Comparison of ENCODE assay signal across 17 cellular contexts in genomic region chr2:149027602-149028250, GRCh38. TPM values are rescaled to one million over a fixed set of nuclear protein-coding genes. Genes with fewer than 3 reads are reported as not detected.
A peak's percentile ranks its signal among the peaks of the same experiment; 100 is the strongest.
DNase-seq lines count a peak whose midpoint lies in the region; ATAC-seq, FAIRE-seq and TF ChIP-seq lines count a peak whose summit lies in the region.
"Had no signal": no experiment of that assay in that cellular context is flagged by ENCODE, and none has a peak within 500 bp of the region (broad histone marks: within the 10 kb centered on the region; RNA-seq: fewer than 3 reads in every experiment).

No MANE protein-coding gene starts in this region.

- POLR2A ChIA-PET in HepG2 (lab: Yijun Ruan, JAX): no interaction called here

- DNase-seq in HT1080 (ENCODE audit: low read depth) (peak; percentile 8), HepG2 (ENCODE audit: low spot score) (no peak), KG1 (lab: John Stamatoyannopoulos, UW) (no peak), NCI-H1105 treated with DMSO at 0.1 percent for 48 hours (lab: John Stamatoyannopoulos, UW) (no peak), NOMO-1 treated with DMSO at 0.1 percent for 48 hours (lab: John Stamatoyannopoulos, UW; ENCODE audit: unreplicated experiment) (no peak)
- no peak for DNase-seq in activated CD8-positive, alpha-beta memory T cell treated with anti-CD3 and anti-CD28 coated beads, Interleukin-2, amount 50 U/mL, for 48 hours
- DNase-seq: effector CD8-positive, alpha-beta T cell; HFFc6; NCI-H1436; NCI-H2227 treated with DMSO at 0.1 percent for 48 hours; pancreas; SHP77; stimulated activated naive CD4-positive, alpha-beta T cell; T-helper 1 cell; tibial artery had no signal

- peak overlapping the region; percentile 40; the same call in 1 of the 2 replicates for H3K27ac ChIP-seq in DOHH2 (ENCODE audit: low read depth, low read length)
- H3K27ac ChIP-seq in HepG2 (ENCODE audit: extremely low read length, insufficient read depth, low read length): no peak overlapping the region
- H3K27ac ChIP-seq: pancreas, tibial artery had no signal

- H3K9me3 ChIP-seq in DOHH2 (ENCODE audit: control insufficient read depth, insufficient read depth, low read length): no peaks in the 10 kb centered on the region
- no peaks in the 10 kb centered on the region for H3K9me3 ChIP-seq in HepG2 (ENCODE audit: low read length)
- H3K9me3 ChIP-seq: pancreas, tibial artery had no signal

- in situ Hi-C loops in HepG2 (cut with HindIII; ENCODE audit: extremely low pct_ligation_motif_present, low pct_unique_long_range_greater_than_20kb): no loop called here

- H3K4me3 Mint-ChIP-seq in brain: no peak overlapping the region
- H3K4me3 Mint-ChIP-seq: HFFc6 had no signal

- H3K27me3 ChIP-seq in DOHH2 (ENCODE audit: control insufficient read depth, low read length): no peaks in the 10 kb centered on the region
- H3K27me3 ChIP-seq in HepG2 (ENCODE audit: control insufficient read depth in 1 of 2, insufficient read depth in 2 of 2, low read length in 2 of 2): peaks cover 0 to 13% of the 10 kb centered on the region in 2 experiments; a peak in 3 of 5 replicates
- H3K27me3 ChIP-seq: pancreas had no signal

- no peak overlapping the region for H3K9ac ChIP-seq in HepG2 (ENCODE audit: insufficient read depth, low read depth, low read length)

- CTCF ChIA-PET in HepG2 (lab: Yijun Ruan, JAX; ENCODE audit: low intra/inter-chr PET ratio, low total read pairs): no interaction called here

- no peak overlapping the region for H2AFZ ChIP-seq in HepG2 (ENCODE audit: low read length)

- H3F3A ChIP-seq in DOHH2 (ENCODE audit: control insufficient read depth, insufficient read depth): peaks cover 7% of the 10 kb centered on the region; the same call in 1 of the 2 replicates

- peaks cover 94% of the 10 kb centered on the region for H3K4me1 ChIP-seq in DOHH2 (ENCODE audit: control insufficient read depth, low read length)
- H3K4me1 ChIP-seq in HepG2 (ENCODE audit: insufficient read depth, low read length): no peaks in the 10 kb centered on the region
- H3K4me1 ChIP-seq: pancreas had no signal

- no peaks in the 10 kb centered on the region for H3K79me2 ChIP-seq in DOHH2 (ENCODE audit: control insufficient read depth, low read length)
- no peaks in the 10 kb centered on the region for H3K79me2 ChIP-seq in HepG2 (ENCODE audit: insufficient read depth, low read length)

- peak overlapping the region; percentile 42 for H3K4me3 ChIP-seq in DOHH2 (ENCODE audit: low read length)
- H3K4me3 ChIP-seq in HepG2 (replicated peaks in 1 of 3; ENCODE audit: insufficient read depth in 1 of 3, low read depth in 2 of 3, low read length in 3 of 3): no peak overlapping the region
- H3K4me3 ChIP-seq: pancreas, tibial artery had no signal

- no peaks in the 10 kb centered on the region for H3K27me3 Mint-ChIP-seq in brain

- H4K20me1 ChIP-seq in DOHH2 (ENCODE audit: control insufficient read depth, insufficient read depth, low read depth, low read length): no peaks in the 10 kb centered on the region
- no peaks in the 10 kb centered on the region for H4K20me1 ChIP-seq in HepG2 (ENCODE audit: insufficient read depth, low read length)

- no peak for TF ChIP-seq RAD21 in HepG2 (CRISPR knock-in tag; IDR thresholded peaks at IDR 0.05)

- no peak for TF ChIP-seq EP300 in HepG2 (IDR thresholded peaks at IDR 0.05; ENCODE audit: low read depth in 2 of 2, low read length in 2 of 2)
- TF ChIP-seq EP300 in HepG2 (CRISPR knock-in tag; IDR thresholded peaks at IDR 0.05; ENCODE audit: borderline replicate concordance): no peak

- no peak for TF ChIP-seq CTCF in DOHH2 (IDR thresholded peaks at IDR 0.05; ENCODE audit: low read depth, low read length, poor library complexity, severe bottlenecking)
- no peak for TF ChIP-seq CTCF in brain (conservative IDR thresholded peaks at IDR 0.05)
- TF ChIP-seq CTCF in HepG2 (CRISPR knock-in tag; IDR thresholded peaks at IDR 0.05): no peak

- intact Hi-C loops in HepG2 (cut with micrococcal nuclease; ENCODE audit: unreplicated experiment): no loop called here

- no TSS peak for BruUV-seq in HepG2 (replicated peaks; lab: Mats Ljungman, UMichigan)

- H3K9me2 ChIP-seq in DOHH2 (replicated peaks; ENCODE audit: control insufficient read depth, low read length): no peaks in the 10 kb centered on the region

- H3K36me3 ChIP-seq in DOHH2 (ENCODE audit: control insufficient read depth, low read length) (no peaks in the 10 kb centered on the region; the same call in 1 of the 2 replicates), HepG2 (replicated peaks in 1 of 2; ENCODE audit: control insufficient read depth in 1 of 2, insufficient read depth in 2 of 2, low read length in 2 of 2) (no peaks in the 10 kb centered on the region)
- H3K36me3 ChIP-seq: pancreas, tibial artery had no signal

- WGBS in HepG2 (ENCODE audit: low lambda C conversion rate): 42% methylated on average over 7 of the region's 7 CpGs

- no peaks in the 10 kb centered on the region for H3K9me3 Mint-ChIP-seq in brain
- H3K9me3 Mint-ChIP-seq: HFFc6 had no signal

- H3K27ac Mint-ChIP-seq in brain: peak overlapping the region in 3 of 5 experiments; percentile 43 to 76 (median 56)
- H3K27ac Mint-ChIP-seq: HFFc6 had no signal

- H3K4me1 Mint-ChIP-seq in brain: peaks cover 44% of the 10 kb centered on the region

- no peak for TF ChIP-seq POLR2A in HepG2 (IDR thresholded peaks at IDR 0.05; ENCODE audit: insufficient read depth in 1 of 2, low read depth in 2 of 2, low read length in 2 of 2)

- ATAC-seq in HepG2: peak; percentile 50; the same call in 1 of the 3 replicates
- ATAC-seq: pancreas had no signal

- peaks cover 11% of the 10 kb centered on the region for H3K36me3 Mint-ChIP-seq in brain

- FAIRE-seq in HepG2 (lab: Jason Lieb, UNC): no peak
- FAIRE-seq: pancreas had no signal

- H3K4me2 ChIP-seq in DOHH2 (ENCODE audit: low read length): peak overlapping the region; percentile 62
- no peak overlapping the region for H3K4me2 ChIP-seq in HepG2 (ENCODE audit: low read depth, low read length)

TF ChIP-seq in HepG2, 621 proteins besides CTCF, POLR2A, EP300 and RAD21:
- TF ChIP-seq REXO4 (CRISPR knock-in tag; IDR thresholded peaks at IDR 0.05; ENCODE audit: borderline replicate concordance) (no peak), FOSL2 (CRISPR knock-in tag; IDR thresholded peaks at IDR 0.05) (0 out of 2 replicates have a peak, but pooled peaks have one; percentile 25)

RNA-seq across cellular contexts. Expression of gene LYPD6B, which starts 10.8 kb away (rescaled TPM):
- total RNA-seq in HT1080 (2014; rRNA removed; shearing (Covaris generic)): 3.1 and 5.4 TPM in 2 replicates
- 4.7 and 5.3 TPM in 2 replicates for polyA plus RNA-seq in HT1080 (2015; cell fraction: cytosol; rRNA removed)
- 2.9 and 3.5 TPM in 2 replicates for polyA plus RNA-seq in HT1080 (2015; cell fraction: nucleus; rRNA removed)
- 0.22 TPM for polyA plus RNA-seq in brain (ENCODE audit: insufficient read depth, low read depth, low replicate concordance)
- not detected in 2 replicates for total RNA-seq in HepG2 (2016; rRNA removed; fragmentation: Illumina TruSeq; extraction: Trizol)
- not detected in 2 replicates for total RNA-seq in HepG2 (2016; cell fraction: cytosol; rRNA removed; fragmentation: Illumina TruSeq; extraction: Trizol; ENCODE audit: low read depth)
- total RNA-seq in HepG2 (2016; cell fraction: insoluble cytoplasmic fraction; rRNA removed; fragmentation: Illumina TruSeq; extraction: Trizol): not detected in 2 replicates
- not detected in 2 replicates for total RNA-seq in HepG2 (2016; cell fraction: membrane; rRNA removed; fragmentation: Illumina TruSeq; extraction: Trizol)
- not detected in 2 replicates for total RNA-seq in HepG2 (2016; cell fraction: nucleus; rRNA removed; fragmentation: Illumina TruSeq; extraction: Trizol)
- polyA plus RNA-seq in HepG2 (2011; rRNA removed): not detected in 2 replicates
- not detected in 2 replicates for polyA plus RNA-seq in HepG2 (2011; cell fraction: cytosol; rRNA removed)
- not detected in 2 replicates for polyA plus RNA-seq in HepG2 (2011; cell fraction: nucleus; rRNA removed)
- not detected in 2 replicates for polyA plus RNA-seq in HepG2 (2012)
- not detected in 2 replicates for polyA plus RNA-seq in HepG2 (2016; cell fraction: cytosol; fragmentation: Illumina TruSeq; extraction: Trizol; ENCODE audit: low read depth)
- polyA plus RNA-seq in HepG2 (2016; cell fraction: insoluble cytoplasmic fraction; fragmentation: Illumina TruSeq; extraction: Trizol; ENCODE audit: low read depth): not detected in 2 replicates
- not detected in 2 replicates for polyA plus RNA-seq in HepG2 (2016; cell fraction: membrane; fragmentation: Illumina TruSeq; extraction: Trizol; ENCODE audit: low read depth)
- polyA plus RNA-seq in HepG2 (2016; cell fraction: nucleus; fragmentation: Illumina TruSeq; extraction: Trizol; ENCODE audit: insufficient read depth, low read depth): not detected in 2 replicates
- not detected in 2 replicates for polyA minus RNA-seq in HepG2 (2011; rRNA and poly(A)+ RNA removed; ENCODE audit: low replicate concordance)
- polyA minus RNA-seq in HepG2 (2011; cell fraction: cytosol; rRNA and poly(A)+ RNA removed): not detected in 2 replicates
- polyA minus RNA-seq in HepG2 (2011; cell fraction: nucleus; rRNA and poly(A)+ RNA removed): not detected in 2 replicates
